ENCODE assay signal across 1 cellular context in the genomic region with DNA sequence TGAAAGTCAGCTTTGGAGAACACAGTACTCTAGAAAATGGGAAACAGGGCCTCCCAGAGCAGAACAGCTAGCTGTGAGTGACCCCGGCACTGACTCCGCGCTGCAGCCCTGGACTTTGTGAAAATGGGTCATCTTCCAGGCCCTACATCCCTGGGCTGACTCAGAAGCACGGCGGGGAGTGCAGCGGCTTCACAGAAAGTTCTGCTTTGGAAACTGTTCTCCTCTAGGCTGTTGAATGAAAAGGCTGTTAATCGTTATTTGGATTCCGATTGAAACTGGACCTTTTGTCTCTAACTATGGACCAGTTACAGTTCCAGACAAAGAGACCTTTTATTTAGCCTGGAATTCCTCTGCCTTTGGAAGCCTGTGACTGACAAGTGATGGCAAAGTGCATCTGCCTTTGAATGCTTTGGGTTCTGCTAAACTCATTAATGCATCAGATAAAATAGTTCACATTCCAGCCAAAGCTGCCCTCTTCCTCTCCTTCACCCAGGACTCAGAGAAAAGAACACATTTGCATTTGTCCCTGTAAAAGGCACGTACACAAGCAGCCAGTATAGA.
A peak's percentile ranks its signal among the peaks of the same experiment; 100 is the strongest.
TF ChIP-seq lines count a peak whose summit lies in the region.

No MANE protein-coding gene starts in this region.

TF ChIP-seq in HepG2, 621 proteins besides CTCF, POLR2A, EP300 and RAD21 (continued from another document and continues in another):
- TF ChIP-seq ZNF747 (CRISPR knock-in tag; IDR thresholded peaks at IDR 0.05; ENCODE audit: borderline replicate concordance) (peak; percentile 18; the same call in 1 of the 2 replicates), PHB2 (IDR thresholded peaks at IDR 0.05; ENCODE audit: partially characterized antibody) (no peak), ZNF547 (CRISPR knock-in tag; IDR thresholded peaks at IDR 0.05) (no peak), RCOR2 (CRISPR knock-in tag; IDR thresholded peaks at IDR 0.05) (peak; percentile 54; the same call in 1 of the 2 replicates), NPAS2 (CRISPR knock-in tag; IDR thresholded peaks at IDR 0.05; ENCODE audit: borderline replicate concordance) (no peak), ZFYVE20 (CRISPR knock-in tag; IDR thresholded peaks at IDR 0.05; ENCODE audit: borderline replicate concordance, low read depth) (no peak), ZNF773 (CRISPR knock-in tag; IDR thresholded peaks at IDR 0.05; ENCODE audit: borderline replicate concordance) (no peak), ZNF761 (CRISPR knock-in tag; conservative IDR thresholded peaks at IDR 0.05) (no peak), SYNCRIP (IDR thresholded peaks at IDR 0.05; ENCODE audit: insufficient read depth, low read depth, low read length) (no peak), MIER3 (CRISPR knock-in tag; IDR thresholded peaks at IDR 0.05; ENCODE audit: borderline replicate concordance) (0 out of 2 replicates have a peak, but pooled peaks have one; percentile 33), NBN (conservative IDR thresholded peaks at IDR 0.05) (no peak), HNRNPLL (IDR thresholded peaks at IDR 0.05; ENCODE audit: low read depth, low read length, poor library complexity, severe bottlenecking) (no peak), ZNF629 (CRISPR knock-in tag; conservative IDR thresholded peaks at IDR 0.05) (0 out of 2 replicates have a peak, but pooled peaks have one; percentile 42), ZFP37 (CRISPR knock-in tag; IDR thresholded peaks at IDR 0.05; ENCODE audit: borderline replicate concordance) (no peak), ZNF543 (CRISPR knock-in tag; IDR thresholded peaks at IDR 0.05) (peak; percentile 47; the same call in 1 of the 2 replicates), ZNF878 (CRISPR knock-in tag; IDR thresholded peaks at IDR 0.05) (no peak), ZBTB38 (CRISPR knock-in tag; IDR thresholded peaks at IDR 0.05) (no peak), ZSCAN31 (CRISPR knock-in tag; IDR thresholded peaks at IDR 0.05; ENCODE audit: low read depth) (peak; percentile 28; the same call in 1 of the 2 replicates), CAMTA2 (CRISPR knock-in tag; IDR thresholded peaks at IDR 0.05; ENCODE audit: borderline replicate concordance) (no peak), ZSCAN12 (CRISPR knock-in tag; IDR thresholded peaks at IDR 0.05) (no peak), KDM5B (CRISPR knock-in tag; IDR thresholded peaks at IDR 0.05; ENCODE audit: borderline replicate concordance) (no peak), SMARCE1 (IDR thresholded peaks at IDR 0.05; ENCODE audit: borderline replicate concordance) (no peak), ZNF839 (CRISPR knock-in tag; IDR thresholded peaks at IDR 0.05; ENCODE audit: borderline replicate concordance) (no peak), ZSCAN22 (CRISPR knock-in tag; IDR thresholded peaks at IDR 0.05) (no peak), ZNF607 (CRISPR knock-in tag; IDR thresholded peaks at IDR 0.05; ENCODE audit: borderline replicate concordance) (no peak), SP4 (CRISPR knock-in tag; IDR thresholded peaks at IDR 0.05) (no peak), ZBTB21 (CRISPR knock-in tag; IDR thresholded peaks at IDR 0.05) (no peak; the same call in 1 of the 2 replicates), HOXA7 (CRISPR knock-in tag; IDR thresholded peaks at IDR 0.05) (no peak), SRY (CRISPR knock-in tag; IDR thresholded peaks at IDR 0.05) (no peak), ONECUT2 (CRISPR knock-in tag; IDR thresholded peaks at IDR 0.05) (peak; percentile 64; the same call in 1 of the 2 replicates), SOX5 (CRISPR knock-in tag; IDR thresholded peaks at IDR 0.05; ENCODE audit: borderline replicate concordance) (peak; percentile 84), MYC (CRISPR knock-in tag; IDR thresholded peaks at IDR 0.05; ENCODE audit: borderline replicate concordance) (no peak), ZNF235 (CRISPR knock-in tag; IDR thresholded peaks at IDR 0.05; ENCODE audit: borderline replicate concordance) (no peak), NCOA2 (CRISPR knock-in tag; IDR thresholded peaks at IDR 0.05) (no peak; the same call in 1 of the 2 replicates), ZNF644 (CRISPR knock-in tag; IDR thresholded peaks at IDR 0.05; ENCODE audit: low read depth) (peak; percentile 55; the same call in 1 of the 2 replicates), STAG1 (CRISPR knock-in tag; IDR thresholded peaks at IDR 0.05) (peak; percentile 22), TBX3 (IDR thresholded peaks at IDR 0.05; ENCODE audit: borderline replicate concordance) (no peak), HNRNPL (IDR thresholded peaks at IDR 0.05; ENCODE audit: low read depth, low read length) (no peak), JUND (CRISPR knock-in tag; IDR thresholded peaks at IDR 0.05) (no peak), ZNF572 (CRISPR knock-in tag; IDR thresholded peaks at IDR 0.05) (no peak), HOXA3 (CRISPR knock-in tag; IDR thresholded peaks at IDR 0.05) (peak; percentile 38; the same call in 1 of the 2 replicates), RFX3 (CRISPR knock-in tag; IDR thresholded peaks at IDR 0.05) (no peak), ERF (CRISPR knock-in tag; IDR thresholded peaks at IDR 0.05) (0 out of 2 replicates have a peak, but pooled peaks have one; percentile 29), ZNF558 (CRISPR knock-in tag; IDR thresholded peaks at IDR 0.05; ENCODE audit: borderline replicate concordance) (no peak), ADNP (CRISPR knock-in tag; IDR thresholded peaks at IDR 0.05) (no peak), NFYB (CRISPR knock-in tag; IDR thresholded peaks at IDR 0.05) (no peak)
- TF ChIP-seq, protein P1, sequence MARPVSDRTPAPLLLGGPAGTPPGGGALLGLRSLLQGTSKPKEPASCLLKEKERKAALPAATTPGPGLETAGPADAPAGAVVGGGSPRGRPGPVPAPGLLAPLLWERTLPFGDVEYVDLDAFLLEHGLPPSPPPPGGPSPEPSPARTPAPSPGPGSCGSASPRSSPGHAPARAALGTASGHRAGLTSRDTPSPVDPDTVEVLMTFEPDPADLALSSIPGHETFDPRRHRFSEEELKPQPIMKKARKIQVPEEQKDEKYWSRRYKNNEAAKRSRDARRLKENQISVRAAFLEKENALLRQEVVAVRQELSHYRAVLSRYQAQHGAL (CRISPR knock-in tag; IDR thresholded peaks at IDR 0.05; ENCODE audit: not compliant biosample characterization): no peak
- TF ChIP-seq, protein P2, sequence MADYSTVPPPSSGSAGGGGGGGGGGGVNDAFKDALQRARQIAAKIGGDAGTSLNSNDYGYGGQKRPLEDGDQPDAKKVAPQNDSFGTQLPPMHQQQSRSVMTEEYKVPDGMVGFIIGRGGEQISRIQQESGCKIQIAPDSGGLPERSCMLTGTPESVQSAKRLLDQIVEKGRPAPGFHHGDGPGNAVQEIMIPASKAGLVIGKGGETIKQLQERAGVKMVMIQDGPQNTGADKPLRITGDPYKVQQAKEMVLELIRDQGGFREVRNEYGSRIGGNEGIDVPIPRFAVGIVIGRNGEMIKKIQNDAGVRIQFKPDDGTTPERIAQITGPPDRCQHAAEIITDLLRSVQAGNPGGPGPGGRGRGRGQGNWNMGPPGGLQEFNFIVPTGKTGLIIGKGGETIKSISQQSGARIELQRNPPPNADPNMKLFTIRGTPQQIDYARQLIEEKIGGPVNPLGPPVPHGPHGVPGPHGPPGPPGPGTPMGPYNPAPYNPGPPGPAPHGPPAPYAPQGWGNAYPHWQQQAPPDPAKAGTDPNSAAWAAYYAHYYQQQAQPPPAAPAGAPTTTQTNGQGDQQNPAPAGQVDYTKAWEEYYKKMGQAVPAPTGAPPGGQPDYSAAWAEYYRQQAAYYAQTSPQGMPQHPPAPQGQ (CRISPR knock-in tag; IDR thresholded peaks at IDR 0.05; ENCODE audit: borderline replicate concordance): no peak
- TF ChIP-seq, protein P3, sequence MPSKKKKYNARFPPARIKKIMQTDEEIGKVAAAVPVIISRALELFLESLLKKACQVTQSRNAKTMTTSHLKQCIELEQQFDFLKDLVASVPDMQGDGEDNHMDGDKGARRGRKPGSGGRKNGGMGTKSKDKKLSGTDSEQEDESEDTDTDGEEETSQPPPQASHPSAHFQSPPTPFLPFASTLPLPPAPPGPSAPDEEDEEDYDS (CRISPR knock-in tag; IDR thresholded peaks at IDR 0.05): 0 out of 2 replicates have a peak, but pooled peaks have one; percentile 28
- TF ChIP-seq, protein P4, sequence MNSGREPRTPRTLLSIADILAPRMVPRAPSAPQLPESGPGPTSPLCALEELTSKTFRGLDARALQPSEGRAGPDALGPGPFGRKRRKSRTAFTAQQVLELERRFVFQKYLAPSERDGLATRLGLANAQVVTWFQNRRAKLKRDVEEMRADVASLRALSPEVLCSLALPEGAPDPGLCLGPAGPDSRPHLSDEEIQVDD (CRISPR knock-in tag; IDR thresholded peaks at IDR 0.05; ENCODE audit: borderline replicate concordance): no peak
- TF ChIP-seq, protein P5, sequence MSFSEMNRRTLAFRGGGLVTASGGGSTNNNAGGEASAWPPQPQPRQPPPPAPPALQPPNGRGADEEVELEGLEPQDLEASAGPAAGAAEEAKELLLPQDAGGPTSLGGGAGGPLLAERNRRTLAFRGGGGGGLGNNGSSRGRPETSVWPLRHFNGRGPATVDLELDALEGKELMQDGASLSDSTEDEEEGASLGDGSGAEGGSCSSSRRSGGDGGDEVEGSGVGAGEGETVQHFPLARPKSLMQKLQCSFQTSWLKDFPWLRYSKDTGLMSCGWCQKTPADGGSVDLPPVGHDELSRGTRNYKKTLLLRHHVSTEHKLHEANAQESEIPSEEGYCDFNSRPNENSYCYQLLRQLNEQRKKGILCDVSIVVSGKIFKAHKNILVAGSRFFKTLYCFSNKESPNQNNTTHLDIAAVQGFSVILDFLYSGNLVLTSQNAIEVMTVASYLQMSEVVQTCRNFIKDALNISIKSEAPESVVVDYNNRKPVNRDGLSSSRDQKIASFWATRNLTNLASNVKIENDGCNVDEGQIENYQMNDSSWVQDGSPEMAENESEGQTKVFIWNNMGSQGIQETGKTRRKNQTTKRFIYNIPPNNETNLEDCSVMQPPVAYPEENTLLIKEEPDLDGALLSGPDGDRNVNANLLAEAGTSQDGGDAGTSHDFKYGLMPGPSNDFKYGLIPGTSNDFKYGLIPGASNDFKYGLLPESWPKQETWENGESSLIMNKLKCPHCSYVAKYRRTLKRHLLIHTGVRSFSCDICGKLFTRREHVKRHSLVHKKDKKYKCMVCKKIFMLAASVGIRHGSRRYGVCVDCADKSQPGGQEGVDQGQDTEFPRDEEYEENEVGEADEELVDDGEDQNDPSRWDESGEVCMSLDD (CRISPR knock-in tag; IDR thresholded peaks at IDR 0.05; ENCODE audit: borderline replicate concordance): no peak
- TF ChIP-seq, protein P6, sequence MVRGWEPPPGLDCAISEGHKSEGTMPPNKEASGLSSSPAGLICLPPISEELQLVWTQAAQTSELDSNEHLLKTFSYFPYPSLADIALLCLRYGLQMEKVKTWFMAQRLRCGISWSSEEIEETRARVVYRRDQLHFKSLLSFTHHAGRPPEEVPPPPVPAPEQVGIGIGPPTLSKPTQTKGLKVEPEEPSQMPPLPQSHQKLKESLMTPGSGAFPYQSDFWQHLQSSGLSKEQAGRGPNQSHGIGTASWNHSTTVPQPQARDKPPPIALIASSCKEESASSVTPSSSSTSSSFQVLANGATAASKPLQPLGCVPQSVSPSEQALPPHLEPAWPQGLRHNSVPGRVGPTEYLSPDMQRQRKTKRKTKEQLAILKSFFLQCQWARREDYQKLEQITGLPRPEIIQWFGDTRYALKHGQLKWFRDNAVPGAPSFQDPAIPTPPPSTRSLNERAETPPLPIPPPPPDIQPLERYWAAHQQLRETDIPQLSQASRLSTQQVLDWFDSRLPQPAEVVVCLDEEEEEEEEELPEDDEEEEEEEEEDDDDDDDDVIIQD (CRISPR knock-in tag; IDR thresholded peaks at IDR 0.05; ENCODE audit: low read depth): peak; percentile 66
- TF ChIP-seq, protein P7, sequence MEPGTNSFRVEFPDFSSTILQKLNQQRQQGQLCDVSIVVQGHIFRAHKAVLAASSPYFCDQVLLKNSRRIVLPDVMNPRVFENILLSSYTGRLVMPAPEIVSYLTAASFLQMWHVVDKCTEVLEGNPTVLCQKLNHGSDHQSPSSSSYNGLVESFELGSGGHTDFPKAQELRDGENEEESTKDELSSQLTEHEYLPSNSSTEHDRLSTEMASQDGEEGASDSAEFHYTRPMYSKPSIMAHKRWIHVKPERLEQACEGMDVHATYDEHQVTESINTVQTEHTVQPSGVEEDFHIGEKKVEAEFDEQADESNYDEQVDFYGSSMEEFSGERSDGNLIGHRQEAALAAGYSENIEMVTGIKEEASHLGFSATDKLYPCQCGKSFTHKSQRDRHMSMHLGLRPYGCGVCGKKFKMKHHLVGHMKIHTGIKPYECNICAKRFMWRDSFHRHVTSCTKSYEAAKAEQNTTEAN (CRISPR knock-in tag; conservative IDR thresholded peaks at IDR 0.05): 0 out of 2 replicates have a peak, but pooled peaks have one; percentile 18
- TF ChIP-seq, protein P8, sequence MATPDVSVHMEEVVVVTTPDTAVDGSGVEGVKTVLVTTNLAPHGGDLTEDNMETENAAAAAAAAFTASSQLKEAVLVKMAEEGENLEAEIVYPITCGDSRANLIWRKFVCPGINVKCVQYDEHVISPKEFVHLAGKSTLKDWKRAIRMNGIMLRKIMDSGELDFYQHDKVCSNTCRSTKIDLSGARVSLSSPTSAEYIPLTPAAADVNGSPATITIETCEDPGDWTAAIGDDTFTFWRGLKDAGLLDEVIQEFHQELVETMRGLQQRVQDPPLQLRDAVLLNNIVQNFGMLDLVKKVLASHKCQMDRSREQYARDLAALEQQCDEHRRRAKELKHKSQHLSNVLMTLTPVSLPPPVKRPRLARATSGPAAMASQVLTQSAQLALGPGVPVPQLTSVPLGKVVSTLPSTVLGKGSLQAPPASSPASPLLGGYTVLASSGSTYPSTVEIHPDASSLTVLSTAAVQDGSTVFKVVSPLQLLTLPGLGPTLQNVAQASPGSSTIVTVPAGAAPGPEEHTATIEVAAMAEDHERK (CRISPR knock-in tag; IDR thresholded peaks at IDR 0.05; ENCODE audit: low read depth): no peak
- TF ChIP-seq, protein P9, sequence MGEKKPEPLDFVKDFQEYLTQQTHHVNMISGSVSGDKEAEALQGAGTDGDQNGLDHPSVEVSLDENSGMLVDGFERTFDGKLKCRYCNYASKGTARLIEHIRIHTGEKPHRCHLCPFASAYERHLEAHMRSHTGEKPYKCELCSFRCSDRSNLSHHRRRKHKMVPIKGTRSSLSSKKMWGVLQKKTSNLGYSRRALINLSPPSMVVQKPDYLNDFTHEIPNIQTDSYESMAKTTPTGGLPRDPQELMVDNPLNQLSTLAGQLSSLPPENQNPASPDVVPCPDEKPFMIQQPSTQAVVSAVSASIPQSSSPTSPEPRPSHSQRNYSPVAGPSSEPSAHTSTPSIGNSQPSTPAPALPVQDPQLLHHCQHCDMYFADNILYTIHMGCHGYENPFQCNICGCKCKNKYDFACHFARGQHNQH (CRISPR knock-in tag; IDR thresholded peaks at IDR 0.05): peak; percentile 90
- TF ChIP-seq, protein P10, sequence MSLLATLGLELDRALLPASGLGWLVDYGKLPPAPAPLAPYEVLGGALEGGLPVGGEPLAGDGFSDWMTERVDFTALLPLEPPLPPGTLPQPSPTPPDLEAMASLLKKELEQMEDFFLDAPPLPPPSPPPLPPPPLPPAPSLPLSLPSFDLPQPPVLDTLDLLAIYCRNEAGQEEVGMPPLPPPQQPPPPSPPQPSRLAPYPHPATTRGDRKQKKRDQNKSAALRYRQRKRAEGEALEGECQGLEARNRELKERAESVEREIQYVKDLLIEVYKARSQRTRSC (CRISPR knock-in tag; IDR thresholded peaks at IDR 0.05; ENCODE audit: low read depth): no peak
- TF ChIP-seq, protein P11, sequence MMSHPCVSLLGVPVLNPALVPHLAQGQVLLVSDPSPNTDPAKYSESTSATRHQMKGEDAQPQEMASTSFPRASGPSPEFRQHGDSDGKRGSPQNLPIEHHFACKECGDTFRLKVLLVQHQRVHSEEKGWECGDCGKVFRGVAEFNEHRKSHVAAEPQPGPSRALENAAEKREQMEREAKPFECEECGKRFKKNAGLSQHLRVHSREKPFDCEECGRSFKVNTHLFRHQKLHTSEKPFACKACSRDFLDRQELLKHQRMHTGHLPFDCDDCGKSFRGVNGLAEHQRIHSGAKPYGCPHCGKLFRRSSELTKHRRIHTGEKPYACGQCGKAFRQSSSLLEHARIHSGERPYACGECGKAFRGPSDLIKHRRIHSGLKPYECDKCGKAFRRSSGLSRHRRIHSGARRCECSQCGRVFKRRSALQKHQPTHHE (CRISPR knock-in tag; IDR thresholded peaks at IDR 0.05; ENCODE audit: borderline replicate concordance): no peak
